Comparison of ENCODE assay signal across 8 cellular contexts in genomic region chr1:35539073-35539823, GRCh38. TPM values are rescaled to one million over a fixed set of nuclear protein-coding genes. Genes with fewer than 3 reads are reported as not detected.
DNase-seq lines count a peak whose midpoint lies in the region; ATAC-seq, FAIRE-seq and TF ChIP-seq lines count a peak whose summit lies in the region.

No MANE protein-coding gene starts in this region.

- no peak overlapping the region for H2AFZ ChIP-seq in keratinocyte (ENCODE audit: control insufficient read depth, low read length)

- H3K4me1 ChIP-seq in keratinocyte (ENCODE audit: control insufficient read depth, extremely low read depth, insufficient read depth, low read length) = no peaks in the 10 kb centered on the region
- H3K4me1 ChIP-seq in uterus = peaks cover 0 to 5% of the 10 kb centered on the region in 2 donors

- DNase-seq in GM12865 (ENCODE audit: low read depth) = peak; percentile 76
- DNase-seq in HL-60 (ENCODE audit: low read depth in 1 of 2, low spot score in 1 of 2) = peak in 1 of 2 experiments; percentile 46
- DNase-seq in activated effector memory CD4-positive, alpha-beta T cell treated with anti-CD3 and anti-CD28 coated beads, Interleukin-2, amount 50 U/mL, for 16 hours = peak; percentile 70
- DNase-seq in keratinocyte (ENCODE audit: low read depth, low spot score) = no peak
- no peak for DNase-seq in uterus
- DNase-seq in lower leg skin (ENCODE audit: low spot score in 2 of 2) = no peak
- no peak for DNase-seq in stimulated activated CD4-positive, alpha-beta T cell treated with anti-CD3 and anti-CD28 coated beads, Interleukin-2, amount 100 ng/mL, for 48 hours

- intact Hi-C loops in uterus (cut with DNase I; ENCODE audit: low total_unique reads) = no loop called here
- intact Hi-C loops in lower leg skin (cut with DNase I; ENCODE audit: low total_unique reads) = no loop called here

- FAIRE-seq in keratinocyte (lab: Jason Lieb, UNC) = peak; percentile 26

- H3K36me3 ChIP-seq in keratinocyte (ENCODE audit: control insufficient read depth in 2 of 2, extremely low read depth in 1 of 2, insufficient read depth in 2 of 2, low read length in 2 of 2) = peaks cover 0 to 3% of the 10 kb centered on the region in 2 experiments
- no peaks in the 10 kb centered on the region for H3K36me3 ChIP-seq in uterus

- TF ChIP-seq POLR2A in uterus (IDR thresholded peaks at IDR 0.05) (no peak), lower leg skin (IDR thresholded peaks at IDR 0.05) (no peak)

- no peaks in the 10 kb centered on the region for H3K27me3 ChIP-seq in HL-60 (ENCODE audit: insufficient read depth, poor library complexity, severe bottlenecking)
- H3K27me3 ChIP-seq in keratinocyte (ENCODE audit: control insufficient read depth, extremely low read depth, insufficient read depth, low read length) = no peaks in the 10 kb centered on the region
- H3K27me3 ChIP-seq in uterus = no peaks in the 10 kb centered on the region

- H3K4me2 ChIP-seq in keratinocyte (ENCODE audit: control insufficient read depth, extremely low read depth, insufficient read depth, low read depth, low read length) = no peak overlapping the region

- ATAC-seq in HG02938 (IDR thresholded peaks at IDR 0.05; ENCODE audit: unreplicated experiment) = no peak

- H3K27ac ChIP-seq in HL-60 (replicated peaks) (peak overlapping the region; percentile 14; the same call in 1 of the 2 replicates), keratinocyte (ENCODE audit: control insufficient read depth, insufficient read depth, low read length) (no peak overlapping the region), uterus (peak overlapping the region; percentile 21 to 57)

- no peaks in the 10 kb centered on the region for H3K9me1 ChIP-seq in keratinocyte (ENCODE audit: control insufficient read depth, extremely low read depth, insufficient read depth, low read length)

- H4K20me1 ChIP-seq in keratinocyte (ENCODE audit: control insufficient read depth, extremely low read depth, insufficient read depth, low read length) = no peaks in the 10 kb centered on the region

- H3K9me3 ChIP-seq in keratinocyte (ENCODE audit: control insufficient read depth, low read depth, low read length) (no peaks in the 10 kb centered on the region), uterus (no peaks in the 10 kb centered on the region)

- no peaks in the 10 kb centered on the region for H3K79me2 ChIP-seq in keratinocyte (ENCODE audit: control insufficient read depth, insufficient read depth, low read length)

- TF ChIP-seq CTCF in GM12865 (IDR thresholded peaks at IDR 0.05; ENCODE audit: insufficient read depth, low read depth, low read length, missing control alignments) (no peak), HL-60 (IDR thresholded peaks at IDR 0.05; ENCODE audit: insufficient read depth, low read length) (no peak), keratinocyte (optimal IDR thresholded peaks at IDR 0.05 in 1 of 3, IDR thresholded peaks at IDR 0.05 in 1 of 3, conservative IDR thresholded peaks at IDR 0.05 in 1 of 3; ENCODE audit: extremely low read depth in 1 of 3, insufficient read depth in 2 of 3, low read length in 3 of 3) (no peak), uterus (IDR thresholded peaks at IDR 0.05) (no peak), lower leg skin (IDR thresholded peaks at IDR 0.05) (no peak)

- WGBS in lower leg skin, 2 donors = 51 to 68% methylated on average over 6 of the region's 6 CpGs

- no peak overlapping the region for H3K9ac ChIP-seq in keratinocyte (ENCODE audit: control insufficient read depth, extremely low read depth, insufficient read depth, low read length)

- dilution Hi-C loops in keratinocyte (cut with MboI; ENCODE audit: extremely low pct_ligation_motif_present, low sequenced_read_pairs) = no loop called here

- H3K4me3 ChIP-seq in GM12865 (ENCODE audit: low read depth, low read length) = peak overlapping the region; percentile 42
- H3K4me3 ChIP-seq in HL-60 (replicated peaks; ENCODE audit: insufficient read depth, low read length) = no peak overlapping the region
- H3K4me3 ChIP-seq in keratinocyte (ENCODE audit: control insufficient read depth in 2 of 3, extremely low read depth in 1 of 3, insufficient read depth in 2 of 3, low read depth in 1 of 3, low read length in 3 of 3) = no peak overlapping the region
- no peak overlapping the region for H3K4me3 ChIP-seq in uterus
- no peak overlapping the region for H3K4me3 ChIP-seq in lower leg skin (ENCODE audit: low read depth, poor library complexity, severe bottlenecking)

RNA-seq across cellular contexts. Expression of gene KIAA0319L, which starts 18.0 kb away (rescaled TPM):
- 23.8 to 29.6 TPM (median 25.8 TPM) in 3 replicates for polyA plus RNA-seq in keratinocyte
- polyA plus RNA-seq in keratinocyte (2011; ENCODE audit: low read depth) = 12.4 TPM
- 16.9 and 18.8 TPM in 2 replicates for polyA plus RNA-seq in keratinocyte (2011; cell fraction: cytosol; rRNA removed)
- polyA plus RNA-seq in keratinocyte (2011; cell fraction: nucleus; rRNA removed) = 66.8 and 71.1 TPM in 2 replicates
- polyA plus RNA-seq in keratinocyte (2012; ENCODE audit: low replicate concordance) = 16.1 and 18.6 TPM in 2 replicates
- 23.4 to 45.5 TPM (median 43.1 TPM) in 3 replicates for polyA minus RNA-seq in keratinocyte
- 17.5 TPM for polyA minus RNA-seq in keratinocyte (2011; cell fraction: cytosol; rRNA and poly(A)+ RNA removed)
- 46.7 and 72.4 TPM in 2 replicates for polyA minus RNA-seq in keratinocyte (2011; cell fraction: nucleus; rRNA and poly(A)+ RNA removed)
- total RNA-seq in uterus (10 to 100 TPM; 27.6 to 72.1 (median 53.8) TPM), lower leg skin (10 to 100 TPM; 33.4 to 60.9 (median 44.9) TPM)

RNA-seq across cellular contexts. Expression of gene NCDN, which starts 18.4 kb away (rescaled TPM):
- 10.5 to 16.6 TPM (median 15.9 TPM) in 3 replicates for polyA plus RNA-seq in keratinocyte
- polyA plus RNA-seq in keratinocyte (2011; ENCODE audit: low read depth) = 4.2 TPM
- 10.6 and 19.1 TPM in 2 replicates for polyA plus RNA-seq in keratinocyte (2011; cell fraction: cytosol; rRNA removed)
- 25.0 and 33.5 TPM in 2 replicates for polyA plus RNA-seq in keratinocyte (2011; cell fraction: nucleus; rRNA removed)
- polyA plus RNA-seq in keratinocyte (2012; ENCODE audit: low replicate concordance) = 9.3 and 20.4 TPM in 2 replicates
- polyA minus RNA-seq in keratinocyte = 12.4 to 26.9 TPM (median 15.3 TPM) in 3 replicates
- 28.2 TPM for polyA minus RNA-seq in keratinocyte (2011; cell fraction: cytosol; rRNA and poly(A)+ RNA removed)
- polyA minus RNA-seq in keratinocyte (2011; cell fraction: nucleus; rRNA and poly(A)+ RNA removed) = 28.8 and 30.6 TPM in 2 replicates
- total RNA-seq in uterus (10 to 100 TPM in 2 of 4 donors, 1 to 10 TPM in 2; 4.4 to 29.9 (median 17.0) TPM), lower leg skin (10 to 100 TPM; 13.7 to 18.4 (median 16.1) TPM)

RNA-seq across cellular contexts. Expression of gene TFAP2E, which starts 33.9 kb away (rescaled TPM):
- polyA plus RNA-seq in keratinocyte = 0.26 to 0.67 TPM (median 0.51 TPM) in 3 replicates
- 0.19 TPM for polyA plus RNA-seq in keratinocyte (2011; ENCODE audit: low read depth)
- 0.49 and 0.56 TPM in 2 replicates for polyA plus RNA-seq in keratinocyte (2011; cell fraction: cytosol; rRNA removed)
- polyA plus RNA-seq in keratinocyte (2011; cell fraction: nucleus; rRNA removed) = 2.1 and 2.7 TPM in 2 replicates
- polyA plus RNA-seq in keratinocyte (2012; ENCODE audit: low replicate concordance) = 0.74 and 1.2 TPM in 2 replicates
- 0.30 TPM in 1 of 3 replicates, not detected in the others for polyA minus RNA-seq in keratinocyte
- polyA minus RNA-seq in keratinocyte (2011; cell fraction: cytosol; rRNA and poly(A)+ RNA removed) = 1.2 TPM
- 0.21 and 0.78 TPM in 2 replicates for polyA minus RNA-seq in keratinocyte (2011; cell fraction: nucleus; rRNA and poly(A)+ RNA removed)
- 1 to 10 TPM in 1 of 4 donors, under 1 TPM in 1, not detected in 2; 0.97 to 3.6 TPM for total RNA-seq in uterus
- 1 to 10 TPM; 4.2 to 5.7 (median 4.8) TPM for total RNA-seq in lower leg skin

Comparison
In these comparisons a context has a peak if more than half of its experiments do, and no peak if none do; other contexts are left out.
1. DNase-seq: peak in GM12865 (single experiment) and activated effector memory CD4-positive, alpha-beta T cell treated with anti-CD3 and anti-CD28 coated beads, Interleukin-2, amount 50 U/mL, for 16 hours (single experiment); none in keratinocyte (single experiment), uterus (0 of 2), lower leg skin (0 of 2) and stimulated activated CD4-positive, alpha-beta T cell treated with anti-CD3 and anti-CD28 coated beads, Interleukin-2, amount 100 ng/mL, for 48 hours (0 of 2).